Comparison of ENCODE assay signal across 13 cellular contexts in the genomic region with DNA sequence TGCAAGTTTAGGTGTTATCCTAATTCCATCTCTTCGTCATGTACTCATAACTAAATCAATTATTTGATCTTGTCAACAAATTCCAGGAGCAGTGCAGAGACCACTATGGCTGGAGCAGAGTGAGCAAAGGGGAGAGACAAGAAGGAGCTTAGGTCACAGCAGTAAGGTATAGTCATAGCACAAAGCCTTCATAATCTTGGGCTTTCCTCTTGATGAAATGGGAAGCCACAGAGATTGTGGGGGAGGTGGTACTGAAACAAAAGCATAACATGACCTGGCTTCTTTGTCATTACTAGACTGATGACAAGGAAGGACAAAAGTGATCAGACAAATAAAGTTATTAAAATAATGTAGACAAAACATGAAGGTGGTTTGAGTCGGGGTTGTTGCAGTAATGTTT.
DNase-seq lines count a peak whose midpoint lies in the region; ATAC-seq and TF ChIP-seq lines count a peak whose summit lies in the region.
"Had no signal": no experiment of that assay in that cellular context is flagged by ENCODE, and none has a peak within 500 bp of the region (broad histone marks: within the 10 kb centered on the region; RNA-seq: fewer than 3 reads in every experiment).

No MANE protein-coding gene starts in this region.

- ATAC-seq in GM21529 (IDR thresholded peaks at IDR 0.05; ENCODE audit: unreplicated experiment) = peak; percentile 72
- peak; percentile 54 for ATAC-seq in HG03378 (IDR thresholded peaks at IDR 0.05; ENCODE audit: unreplicated experiment)
- ATAC-seq in stimulated activated naive CD8-positive, alpha-beta T cell treated with anti-CD3 and anti-CD28 coated beads, Interleukin-15, Interleukin-2, amounts not matched to agents 100 U/mL and 50 U/mL, for 24 hours = peak; percentile 53
- no peak for ATAC-seq in mucosa of descending colon
- ATAC-seq: left colon had no signal

- no peaks in the 10 kb centered on the region for H3K4me1 ChIP-seq in mucosa of descending colon (ENCODE audit: low read depth)

- no peaks in the 10 kb centered on the region for H3K36me3 ChIP-seq in mucosa of descending colon (ENCODE audit: low read depth)

- no peak overlapping the region for H3K27ac Mint-ChIP-seq in activated naive CD4-positive, alpha-beta T cell treated with anti-CD3 and anti-CD28 coated beads for 36 hours
- H3K27ac Mint-ChIP-seq: nephron progenitor cell had no signal

- peaks cover 12% of the 10 kb centered on the region for H3K27me3 Mint-ChIP-seq in activated naive CD4-positive, alpha-beta T cell treated with anti-CD3 and anti-CD28 coated beads for 36 hours (ENCODE audit: low read depth)

- intact Hi-C loops in activated naive CD4-positive, alpha-beta T cell treated with anti-CD3 and anti-CD28 coated beads for 36 hours (cut with micrococcal nuclease) = no loop called here
- intact Hi-C loops in mucosa of descending colon (cut with DNase I, micrococcal nuclease) = no loop called here

- no peak overlapping the region for H3K4me3 ChIP-seq in mucosa of descending colon

- H3K4me3 Mint-ChIP-seq in activated naive CD4-positive, alpha-beta T cell treated with anti-CD3 and anti-CD28 coated beads for 36 hours = no peak overlapping the region
- H3K4me3 Mint-ChIP-seq: nephron progenitor cell had no signal

- CTCF ChIA-PET in activated naive CD4-positive, alpha-beta T cell treated with anti-CD3 and anti-CD28 coated beads for 36 hours (lab: Charles Lee) = no interaction called here

- peaks cover 14% of the 10 kb centered on the region for H3K4me1 Mint-ChIP-seq in activated naive CD4-positive, alpha-beta T cell treated with anti-CD3 and anti-CD28 coated beads for 36 hours (ENCODE audit: low read depth)
- H3K4me1 Mint-ChIP-seq: nephron progenitor cell had no signal

- no peaks in the 10 kb centered on the region for H3K9me3 ChIP-seq in mucosa of descending colon

- DNase-seq in activated naive CD4-positive, alpha-beta T cell treated with anti-CD3 and anti-CD28 coated beads for 36 hours = peak; percentile 12
- DNase-seq in activated naive CD4-positive, alpha-beta T cell treated with anti-CD3 and anti-CD28 coated beads, Interleukin-2, amount 50 U/mL, for 16 hours = no peak
- no peak for DNase-seq in stimulated activated naive CD8-positive, alpha-beta T cell treated with anti-CD3 and anti-CD28 coated beads, Interleukin-15, Interleukin-2, amounts not matched to agents 100 U/mL and 50 U/mL, for 24 hours
- no peak for DNase-seq in NCI-H1417 treated with DMSO at 0.1 percent for 48 hours (lab: John Stamatoyannopoulos, UW)
- no peak for DNase-seq in DMS53 (lab: John Stamatoyannopoulos, UW)
- no peak for DNase-seq in mucosa of descending colon
- DNase-seq: effector CD8-positive, alpha-beta T cell; left colon; NCI-H187; nephron progenitor cell; SW 1271 had no signal

- no peaks in the 10 kb centered on the region for H3K36me3 Mint-ChIP-seq in activated naive CD4-positive, alpha-beta T cell treated with anti-CD3 and anti-CD28 coated beads for 36 hours (ENCODE audit: low read depth)

- no peak for TF ChIP-seq CTCF in mucosa of descending colon (IDR thresholded peaks at IDR 0.05)

- H3K9me3 Mint-ChIP-seq in activated naive CD4-positive, alpha-beta T cell treated with anti-CD3 and anti-CD28 coated beads for 36 hours = no peaks in the 10 kb centered on the region
- H3K9me3 Mint-ChIP-seq: nephron progenitor cell had no signal
